Comparison of ENCODE assay signal across 23 cellular contexts in the genomic region with DNA sequence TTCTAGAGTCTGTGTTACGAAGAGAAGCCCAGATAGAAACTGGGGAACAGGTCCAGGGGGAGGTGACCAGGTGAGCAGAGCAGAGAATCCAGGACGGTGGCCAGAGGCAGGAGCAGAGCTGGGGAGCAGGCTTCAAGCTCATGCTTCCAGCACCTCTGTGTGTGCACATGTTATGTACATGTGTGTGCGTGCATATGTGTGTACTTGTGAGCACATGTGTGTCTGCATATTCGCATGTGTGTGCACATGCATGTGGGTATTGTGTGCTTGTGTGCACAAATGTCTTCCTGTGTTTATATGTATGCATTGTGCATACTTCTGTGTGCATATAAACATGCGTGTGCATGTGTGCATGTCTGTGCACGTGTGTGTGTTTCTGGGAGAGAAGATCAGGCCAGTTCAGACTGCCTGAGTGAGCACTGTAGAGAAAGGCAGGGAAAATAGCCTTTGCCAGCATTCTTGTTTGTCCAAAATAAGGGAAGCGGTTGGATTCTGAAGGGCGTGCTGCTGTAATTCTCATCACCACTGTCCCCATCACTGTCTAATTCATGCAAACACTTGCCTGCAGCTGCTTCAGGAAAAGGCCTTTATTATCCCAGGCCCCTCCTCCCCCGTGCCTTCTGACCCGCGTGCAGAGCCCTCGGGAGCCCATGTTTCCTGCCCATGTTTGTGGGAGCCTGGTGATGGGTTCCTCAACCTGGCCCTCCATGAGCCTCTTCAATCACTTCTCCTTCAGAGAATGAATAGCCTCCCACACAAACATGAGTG.
DNase-seq lines count a peak whose midpoint lies in the region; ATAC-seq, FAIRE-seq and TF ChIP-seq lines count a peak whose summit lies in the region.
"Had no signal": no experiment of that assay in that cellular context is flagged by ENCODE, and none has a peak within 500 bp of the region (broad histone marks: within the 10 kb centered on the region; RNA-seq: fewer than 3 reads in every experiment).

No MANE protein-coding gene starts in this region.

- peaks cover 80% of the 10 kb centered on the region for H3K4me1 Mint-ChIP-seq in neural progenitor cell
- H3K4me1 Mint-ChIP-seq in GM23338 = peaks cover 10% of the 10 kb centered on the region

- H3K79me2 ChIP-seq in HepG2 (ENCODE audit: insufficient read depth, low read length) (no peaks in the 10 kb centered on the region), endothelial cell of umbilical vein (ENCODE audit: control insufficient read depth, insufficient read depth, low read length) (no peaks in the 10 kb centered on the region), neural progenitor cell (ENCODE audit: low read depth) (no peaks in the 10 kb centered on the region), GM23338 (replicated peaks; ENCODE audit: insufficient read depth) (no peaks in the 10 kb centered on the region)

- no peak for TF ChIP-seq CTCF in HepG2 (CRISPR knock-in tag; IDR thresholded peaks at IDR 0.05)
- no peak for TF ChIP-seq CTCF in right lobe of liver (IDR thresholded peaks at IDR 0.05)
- no peak for TF ChIP-seq CTCF in endothelial cell of umbilical vein (IDR thresholded peaks at IDR 0.05; ENCODE audit: extremely low read depth in 1 of 2, insufficient read depth in 1 of 2, low read depth in 1 of 2, low read length in 2 of 2)
- TF ChIP-seq CTCF in neural progenitor cell (IDR thresholded peaks at IDR 0.05) = no peak
- TF ChIP-seq CTCF in GM23338 (conservative IDR thresholded peaks at IDR 0.05; ENCODE audit: low read depth in 2 of 2) = no peak

- no peaks in the 10 kb centered on the region for H3K9me3 Mint-ChIP-seq in neural progenitor cell
- H3K9me3 Mint-ChIP-seq in GM23338 = no peaks in the 10 kb centered on the region
- H3K9me3 Mint-ChIP-seq: CD8-positive, alpha-beta T cell had no signal

- dilution Hi-C loops in endothelial cell of umbilical vein (cut with MboI; ENCODE audit: extremely low pct_ligation_motif_present, low sequenced_read_pairs) = no loop called here

- CTCF ChIA-PET in HepG2 (lab: Yijun Ruan, JAX; ENCODE audit: low intra/inter-chr PET ratio, low total read pairs) = no interaction called here
- CTCF ChIA-PET in endothelial cell of umbilical vein (lab: Charles Lee) = no interaction called here

- in situ Hi-C loops in HepG2 (cut with HindIII; ENCODE audit: extremely low pct_ligation_motif_present, low pct_unique_long_range_greater_than_20kb) = loop anchor here (5.0 kb wide), 1 partner anchor 98 kb away; no protein-coding TSS in a partner anchor

- H3F3A ChIP-seq in neural progenitor cell (ENCODE audit: low read depth) = peaks cover 2% of the 10 kb centered on the region
- H3F3A ChIP-seq in GM23338 (replicated peaks; ENCODE audit: low read depth) = no peaks in the 10 kb centered on the region

- FAIRE-seq in HepG2 (lab: Jason Lieb, UNC) = no peak
- no peak for FAIRE-seq in endothelial cell of umbilical vein (lab: Jason Lieb, UNC)
- FAIRE-seq in HTR-8/SVneo (lab: Jason Lieb, UNC) = no peak
- FAIRE-seq: A549 had no signal

- no peaks in the 10 kb centered on the region for H4K20me1 ChIP-seq in HepG2 (ENCODE audit: insufficient read depth, low read length)
- H4K20me1 ChIP-seq in endothelial cell of umbilical vein (replicated peaks; ENCODE audit: control insufficient read depth, extremely low read depth, insufficient read depth, low read length) = no peaks in the 10 kb centered on the region
- no peaks in the 10 kb centered on the region for H4K20me1 ChIP-seq in neural progenitor cell (ENCODE audit: low read depth)
- H4K20me1 ChIP-seq in GM23338 (replicated peaks; ENCODE audit: insufficient read depth) = no peaks in the 10 kb centered on the region

- H2AFZ ChIP-seq in HepG2 (ENCODE audit: low read length) = no peak overlapping the region
- no peak overlapping the region for H2AFZ ChIP-seq in endothelial cell of umbilical vein (ENCODE audit: low read depth, low read length)
- H2AFZ ChIP-seq in neural progenitor cell (replicated peaks) = no peak overlapping the region
- no peak overlapping the region for H2AFZ ChIP-seq in GM23338
- H2AFZ ChIP-seq: GM23248 had no signal

- no peaks in the 10 kb centered on the region for H3K27me3 ChIP-seq in HepG2 (ENCODE audit: control insufficient read depth in 1 of 2, insufficient read depth in 2 of 2, low read length in 2 of 2)
- no peaks in the 10 kb centered on the region for H3K27me3 ChIP-seq in right lobe of liver
- peaks cover 0 to 1% of the 10 kb centered on the region in 2 experiments for H3K27me3 ChIP-seq in endothelial cell of umbilical vein (ENCODE audit: control insufficient read depth in 2 of 2, insufficient read depth in 2 of 2, low read length in 2 of 2)
- H3K27me3 ChIP-seq in neural progenitor cell = no peaks in the 10 kb centered on the region
- no peaks in the 10 kb centered on the region for H3K27me3 ChIP-seq in GM23338 (ENCODE audit: insufficient read depth)

- H3K4me2 ChIP-seq in HepG2 (ENCODE audit: low read depth, low read length) (no peak overlapping the region), endothelial cell of umbilical vein (ENCODE audit: insufficient read depth, low read length) (no peak overlapping the region), neural progenitor cell (no peak overlapping the region), GM23338 (no peak overlapping the region)
- H3K4me2 ChIP-seq: A549 had no signal

- POLR2A ChIA-PET in HepG2 (lab: Yijun Ruan, JAX) = interaction anchor here (1.1 to 2.1 kb wide), 3 partner anchors 11 to 97 kb away, joined by 3 to 9 read pairs (median 3); no protein-coding TSS in a partner anchor
- POLR2A ChIA-PET in endothelial cell of umbilical vein (lab: Charles Lee) = no interaction called here

- no peaks in the 10 kb centered on the region for H3K9me1 ChIP-seq in endothelial cell of umbilical vein (replicated peaks; ENCODE audit: control insufficient read depth, extremely low read depth, insufficient read depth, low read length)

- H3K4me3 ChIP-seq in HepG2 (replicated peaks in 1 of 3; ENCODE audit: insufficient read depth in 1 of 3, low read depth in 2 of 3, low read length in 3 of 3) (no peak overlapping the region), right lobe of liver (no peak overlapping the region), endothelial cell of umbilical vein (replicated peaks in 1 of 3; ENCODE audit: insufficient read depth in 1 of 3, low read depth in 1 of 3, low read length in 3 of 3) (no peak overlapping the region), neural progenitor cell (no peak overlapping the region), GM23338 (no peak overlapping the region)
- H3K4me3 ChIP-seq: A549, GM23248 had no signal

- H3K27ac Mint-ChIP-seq in neural progenitor cell (peak overlapping the region; percentile 83), GM23338 (no peak overlapping the region)
- H3K27ac Mint-ChIP-seq: CD8-positive, alpha-beta T cell; HFFc6 had no signal

- H3K9ac ChIP-seq in HepG2 (ENCODE audit: insufficient read depth, low read depth, low read length) (no peak overlapping the region), endothelial cell of umbilical vein (replicated peaks; ENCODE audit: extremely low read depth, insufficient read depth, low read length) (no peak overlapping the region), neural progenitor cell (no peak overlapping the region)
- H3K9ac ChIP-seq: GM23248 had no signal

- no peak overlapping the region for H3K27ac ChIP-seq in HepG2 (ENCODE audit: extremely low read length, insufficient read depth, low read length)
- no peak overlapping the region for H3K27ac ChIP-seq in right lobe of liver
- H3K27ac ChIP-seq in endothelial cell of umbilical vein (ENCODE audit: insufficient read depth, low read depth, low read length) = no peak overlapping the region
- H3K27ac ChIP-seq in neural progenitor cell = no peak overlapping the region
- H3K27ac ChIP-seq in GM23338 (ENCODE audit: low read depth) = no peak overlapping the region
- H3K27ac ChIP-seq: A549, GM23248, HL-60 had no signal

- H3K36me3 ChIP-seq in HepG2 (replicated peaks in 1 of 2; ENCODE audit: control insufficient read depth in 1 of 2, insufficient read depth in 2 of 2, low read length in 2 of 2) (no peaks in the 10 kb centered on the region), right lobe of liver (no peaks in the 10 kb centered on the region), endothelial cell of umbilical vein (ENCODE audit: control insufficient read depth in 2 of 2, extremely low read depth in 1 of 2, insufficient read depth in 2 of 2, low read length in 2 of 2) (no peaks in the 10 kb centered on the region), neural progenitor cell (no peaks in the 10 kb centered on the region), GM23338 (ENCODE audit: insufficient read depth) (no peaks in the 10 kb centered on the region)

- DNase-seq in HepG2 (ENCODE audit: low spot score) (no peak), right lobe of liver (no peak), endothelial cell of umbilical vein (ENCODE audit: low read depth, low spot score) (no peak), neural progenitor cell (ENCODE audit: low spot score) (no peak), MV-4-11 (lab: John Stamatoyannopoulos, UW) (no peak), GM23338 (ENCODE audit: low spot score) (no peak), HTR-8/SVneo (ENCODE audit: insufficient read length, low spot score) (no peak), DMS79 treated with DMSO at 0.1 percent for 48 hours (lab: John Stamatoyannopoulos, UW) (no peak)
- DNase-seq: AML-193; CD8-positive, alpha-beta T cell; GF-D8; GM23248; HFFc6; KG1; NCI-H1092; NCI-H1694; NCI-H2171; NCI-H446 treated with DMSO at 0.1 percent for 48 hours; NK-92 treated with Interleukin-12 subunit alpha and Interleukin-12 subunit beta, amount 100 ng/mL, for 24 hours; OCI-M1; RPMI8226 had no signal

- no peak for ATAC-seq in HepG2
- no peak for ATAC-seq in right lobe of liver
- ATAC-seq in GM23338 = no peak
- ATAC-seq: A549; CD8-positive, alpha-beta T cell had no signal

- peak overlapping the region; percentile 34 for H3K4me3 Mint-ChIP-seq in neural progenitor cell
- H3K4me3 Mint-ChIP-seq in GM23338 = no peak overlapping the region
- H3K4me3 Mint-ChIP-seq: CD8-positive, alpha-beta T cell; HFFc6 had no signal

- no peaks in the 10 kb centered on the region for H3K9me2 ChIP-seq in GM23338 (ENCODE audit: insufficient read depth)

- H3K4me1 ChIP-seq in HepG2 (ENCODE audit: insufficient read depth, low read length) (peaks cover 97% of the 10 kb centered on the region), right lobe of liver (peaks cover 0 to 50% (median 21%) of the 10 kb centered on the region in 4 donors), endothelial cell of umbilical vein (ENCODE audit: control insufficient read depth, extremely low read depth, insufficient read depth, low read length) (no peaks in the 10 kb centered on the region), neural progenitor cell (peaks cover 19% of the 10 kb centered on the region), GM23338 (ENCODE audit: insufficient read depth) (no peaks in the 10 kb centered on the region)
- H3K4me1 ChIP-seq: A549 had no signal

- no peak for TF ChIP-seq POLR2A in HepG2 (IDR thresholded peaks at IDR 0.05; ENCODE audit: insufficient read depth in 1 of 2, low read depth in 2 of 2, low read length in 2 of 2)
- no peak for TF ChIP-seq POLR2A in right lobe of liver (IDR thresholded peaks at IDR 0.05)
- no peak for TF ChIP-seq POLR2A in endothelial cell of umbilical vein (IDR thresholded peaks at IDR 0.05; ENCODE audit: low read depth, low read length)

- H3K9me3 ChIP-seq in HepG2 (ENCODE audit: low read length) = no peaks in the 10 kb centered on the region
- no peaks in the 10 kb centered on the region for H3K9me3 ChIP-seq in right lobe of liver
- H3K9me3 ChIP-seq in endothelial cell of umbilical vein (replicated peaks; ENCODE audit: control insufficient read depth, insufficient read depth, low read length) = no peaks in the 10 kb centered on the region
- H3K9me3 ChIP-seq in neural progenitor cell (ENCODE audit: low read depth) = no peaks in the 10 kb centered on the region
- H3K9me3 ChIP-seq: A549 had no signal

- BruUV-seq in HepG2 (replicated peaks; lab: Mats Ljungman, UMichigan) = no TSS peak
- BruUV-seq in endothelial cell of umbilical vein (replicated peaks; lab: Mats Ljungman, UMichigan) = no TSS peak

- peaks cover 20% of the 10 kb centered on the region for H3K27me3 Mint-ChIP-seq in neural progenitor cell (ENCODE audit: insufficient read depth, low read depth)
- peaks cover 4% of the 10 kb centered on the region for H3K27me3 Mint-ChIP-seq in GM23338 (ENCODE audit: insufficient read depth, low read depth, poor library complexity)

- 74% methylated on average over 12 of the region's 12 CpGs for WGBS in HepG2 (ENCODE audit: low lambda C conversion rate)
- WGBS in right lobe of liver (ENCODE audit: insufficient coverage, low coverage, low lambda C conversion rate, missing lambda C conversion rate) = 80% methylated on average over 10 of the region's 12 CpGs

- no peaks in the 10 kb centered on the region for H3K36me3 Mint-ChIP-seq in neural progenitor cell
- H3K36me3 Mint-ChIP-seq in GM23338 (ENCODE audit: low read depth) = no peaks in the 10 kb centered on the region
- H3K36me3 Mint-ChIP-seq: CD8-positive, alpha-beta T cell had no signal

- TF ChIP-seq EP300 in HepG2 (IDR thresholded peaks at IDR 0.05; ENCODE audit: low read depth in 2 of 2, low read length in 2 of 2) (no peak), HepG2 (CRISPR knock-in tag; IDR thresholded peaks at IDR 0.05; ENCODE audit: borderline replicate concordance) (no peak)

- intact Hi-C loops in HepG2 (cut with micrococcal nuclease; ENCODE audit: unreplicated experiment) = no loop called here
- intact Hi-C loops in right lobe of liver (cut with DNase I) = no loop called here
- intact Hi-C loops in endothelial cell of umbilical vein (cut with micrococcal nuclease) = no loop called here

- no peak for TF ChIP-seq RAD21 in HepG2 (CRISPR knock-in tag; IDR thresholded peaks at IDR 0.05)
